In genomic region chr2:9751831-9752230, GRCh38 we compare ENCODE assay signal across 16 cellular contexts.
DNase-seq lines count a peak whose midpoint lies in the region; ATAC-seq and TF ChIP-seq lines count a peak whose summit lies in the region.
"Had no signal": no experiment of that assay in that cellular context is flagged by ENCODE, and none has a peak within 500 bp of the region (broad histone marks: within the 10 kb centered on the region; RNA-seq: fewer than 3 reads in every experiment).

No MANE protein-coding gene starts in this region.

- no peak overlapping the region for H3K14ac ChIP-seq in neuronal stem cell (ENCODE audit: low read length)

- ATAC-seq in naive thymus-derived CD4-positive, alpha-beta T cell: no peak

- H3K27me3 ChIP-seq in neuronal stem cell (ENCODE audit: control insufficient read depth in 3 of 3, insufficient read depth in 3 of 3, low read depth in 1 of 3, low read length in 3 of 3): peaks cover 0 to 53% (median 0%) of the 10 kb centered on the region in 3 experiments
- no peaks in the 10 kb centered on the region for H3K27me3 ChIP-seq in naive thymus-derived CD4-positive, alpha-beta T cell (ENCODE audit: control insufficient read depth in 2 of 2, insufficient read depth in 2 of 2, low read length in 2 of 2)

- peaks cover 10 to 24% of the 10 kb centered on the region in 2 donors for H3K4me1 ChIP-seq in neuronal stem cell (ENCODE audit: control insufficient read depth in 2 of 2, insufficient read depth in 1 of 2, low read depth in 1 of 2, low read length in 2 of 2)
- H3K4me1 ChIP-seq in naive thymus-derived CD4-positive, alpha-beta T cell (ENCODE audit: control insufficient read depth in 2 of 2, insufficient read depth in 2 of 2, low read length in 2 of 2): peaks cover 24 to 28% of the 10 kb centered on the region in 2 donors

- H2BK15ac ChIP-seq in neuronal stem cell (ENCODE audit: low read length): no peak overlapping the region

- H3K4me3 ChIP-seq in neuronal stem cell (ENCODE audit: low read length in 2 of 2): no peak overlapping the region
- no peak overlapping the region for H3K4me3 ChIP-seq in naive thymus-derived CD4-positive, alpha-beta T cell (ENCODE audit: low read length)
- H3K4me3 ChIP-seq: GM23338 had no signal

- no peak overlapping the region for H2AFZ ChIP-seq in neuronal stem cell (ENCODE audit: low read length)

- CTCF ChIA-PET in activated naive CD4-positive, alpha-beta T cell treated with anti-CD3 and anti-CD28 coated beads, Interleukin-2, amount 10 ng/mL, durations not matched to agents 7 days and 5 days (lab: Charles Lee): no interaction called here
- CTCF ChIA-PET in activated CD4-positive, alpha-beta memory T cell treated with anti-CD3 and anti-CD28 coated beads, Interleukin-2, amount 10 ng/mL, durations not matched to agents 7 days and 5 days (lab: Charles Lee): interaction anchor here (1.0 to 2.6 kb wide), 4 partner anchors 10 to 18 kb away, joined by 3 to 25 read pairs (median 7); no protein-coding TSS in a partner anchor
- CTCF ChIA-PET in naive thymus-derived CD4-positive, alpha-beta T cell (lab: Charles Lee): no interaction called here

- intact Hi-C loops in naive thymus-derived CD4-positive, alpha-beta T cell (cut with micrococcal nuclease): loop anchor here (1.0 to 5.0 kb wide), 6 partner anchors 13 to 121 kb away; partner anchors contain the start of gene YWHAQ (in 1 of the 2)

- H2BK5ac ChIP-seq in neuronal stem cell (ENCODE audit: low read length): no peak overlapping the region

- no peak overlapping the region for H2BK12ac ChIP-seq in neuronal stem cell (ENCODE audit: low read length)

- no peak overlapping the region for H4K91ac ChIP-seq in neuronal stem cell (ENCODE audit: low read depth, low read length, poor library complexity)

- H3K4me3 Mint-ChIP-seq in activated naive CD4-positive, alpha-beta T cell treated with anti-CD3 and anti-CD28 coated beads, Interleukin-2, amount 10 ng/mL, durations not matched to agents 7 days and 5 days: peak overlapping the region; percentile 7
- H3K4me3 Mint-ChIP-seq in HFFc6: no peak overlapping the region
- peak overlapping the region; percentile 95 for H3K4me3 Mint-ChIP-seq in activated CD4-positive, alpha-beta memory T cell treated with anti-CD3 and anti-CD28 coated beads, Interleukin-2, amount 10 ng/mL, durations not matched to agents 7 days and 5 days
- no peak overlapping the region for H3K4me3 Mint-ChIP-seq in naive thymus-derived CD4-positive, alpha-beta T cell
- H3K4me3 Mint-ChIP-seq: GM23338 had no signal

- no peak for DNase-seq in activated naive CD4-positive, alpha-beta T cell treated with anti-CD3 and anti-CD28 coated beads, Interleukin-2, amount 10 ng/mL, durations not matched to agents 7 days and 5 days
- DNase-seq in activated naive CD4-positive, alpha-beta T cell treated with Interleukin-2 at 50 U/mL for 16 hours: no peak
- DNase-seq in HFFc6 (no peak), neuronal stem cell (ENCODE audit: low spot score) (no peak), NCI-H1048 (lab: John Stamatoyannopoulos, UW) (no peak), NCI-H1694 (lab: John Stamatoyannopoulos, UW) (no peak)
- no peak for DNase-seq in activated CD4-positive, alpha-beta memory T cell treated with anti-CD3 and anti-CD28 coated beads, Interleukin-2, amount 10 ng/mL, durations not matched to agents 7 days and 5 days
- no peak for DNase-seq in naive thymus-derived CD4-positive, alpha-beta T cell
- DNase-seq: DMS79, KG1, NCI-H1436, NCI-H2029 treated with DMSO at 0.1 percent for 48 hours, NCI-H774, SHP77 had no signal

- H3K23ac ChIP-seq in neuronal stem cell (ENCODE audit: low read depth, low read length, poor library complexity): no peak overlapping the region

- no peak overlapping the region for H3K4me2 ChIP-seq in neuronal stem cell (ENCODE audit: insufficient read depth, low read length, poor library complexity, severe bottlenecking)
- H3K4me2 ChIP-seq: GM23338 had no signal

- H4K8ac ChIP-seq in neuronal stem cell (ENCODE audit: low read depth, low read length): no peak overlapping the region

- peak overlapping the region; percentile 95 for H3K27ac Mint-ChIP-seq in activated naive CD4-positive, alpha-beta T cell treated with anti-CD3 and anti-CD28 coated beads, Interleukin-2, amount 10 ng/mL, durations not matched to agents 7 days and 5 days
- peak overlapping the region; percentile 97 for H3K27ac Mint-ChIP-seq in HFFc6
- H3K27ac Mint-ChIP-seq in activated CD4-positive, alpha-beta memory T cell treated with anti-CD3 and anti-CD28 coated beads, Interleukin-2, amount 10 ng/mL, durations not matched to agents 7 days and 5 days: peak overlapping the region; percentile 100
- no peak overlapping the region for H3K27ac Mint-ChIP-seq in naive thymus-derived CD4-positive, alpha-beta T cell

- POLR2A ChIA-PET in activated CD4-positive, alpha-beta memory T cell treated with anti-CD3 and anti-CD28 coated beads, Interleukin-2, amount 10 ng/mL, durations not matched to agents 7 days and 5 days (lab: Charles Lee): interaction anchor here (1.0 to 5.3 kb wide), 16 partner anchors 9 to 550 kb away, joined by 3 to 76 read pairs (median 8); partner anchors contain the start of genes ADAM17, HPCAL1, TAF1B and YWHAQ
- POLR2A ChIA-PET in naive thymus-derived CD4-positive, alpha-beta T cell (lab: Charles Lee): no interaction called here

- no peaks in the 10 kb centered on the region for H3K36me3 ChIP-seq in neuronal stem cell (replicated peaks in 1 of 2; ENCODE audit: control insufficient read depth in 2 of 2, insufficient read depth in 2 of 2, low read length in 2 of 2)
- H3K36me3 ChIP-seq in naive thymus-derived CD4-positive, alpha-beta T cell (ENCODE audit: control insufficient read depth in 2 of 3, insufficient read depth in 3 of 3, low read length in 3 of 3): no peaks in the 10 kb centered on the region

- H3K9ac ChIP-seq in neuronal stem cell (ENCODE audit: low read depth, low read length, poor library complexity): no peak overlapping the region

- no peak overlapping the region for H3K27ac ChIP-seq in neuronal stem cell (replicated peaks; ENCODE audit: low read length)
- no peak overlapping the region for H3K27ac ChIP-seq in naive thymus-derived CD4-positive, alpha-beta T cell (ENCODE audit: low read depth, low read length)

- no peaks in the 10 kb centered on the region for H3K9me3 Mint-ChIP-seq in activated naive CD4-positive, alpha-beta T cell treated with anti-CD3 and anti-CD28 coated beads, Interleukin-2, amount 10 ng/mL, durations not matched to agents 7 days and 5 days
- no peaks in the 10 kb centered on the region for H3K9me3 Mint-ChIP-seq in HFFc6
- H3K9me3 Mint-ChIP-seq in activated CD4-positive, alpha-beta memory T cell treated with anti-CD3 and anti-CD28 coated beads, Interleukin-2, amount 10 ng/mL, durations not matched to agents 7 days and 5 days: no peaks in the 10 kb centered on the region
- H3K9me3 Mint-ChIP-seq in naive thymus-derived CD4-positive, alpha-beta T cell: peaks cover 0 to 6% (median 0%) of the 10 kb centered on the region in 11 donors
- H3K9me3 Mint-ChIP-seq: CD4-positive, CD25-positive, alpha-beta regulatory T cell had no signal

- no peak overlapping the region for H3K4ac ChIP-seq in neuronal stem cell (ENCODE audit: low read length)

- H2BK120ac ChIP-seq in neuronal stem cell (ENCODE audit: low read depth, low read length): no peak overlapping the region

- peak overlapping the region; percentile 35 for H3K18ac ChIP-seq in neuronal stem cell (ENCODE audit: low read length)

- H3K27me3 Mint-ChIP-seq in activated naive CD4-positive, alpha-beta T cell treated with anti-CD3 and anti-CD28 coated beads, Interleukin-2, amount 10 ng/mL, durations not matched to agents 7 days and 5 days: peaks cover 41% of the 10 kb centered on the region
- H3K27me3 Mint-ChIP-seq in HFFc6 (ENCODE audit: insufficient read depth): peaks cover 3% of the 10 kb centered on the region
- H3K27me3 Mint-ChIP-seq in activated CD4-positive, alpha-beta memory T cell treated with anti-CD3 and anti-CD28 coated beads, Interleukin-2, amount 10 ng/mL, durations not matched to agents 7 days and 5 days: peaks cover 5% of the 10 kb centered on the region
- peaks cover 14 to 23% (median 16%) of the 10 kb centered on the region in 5 donors for H3K27me3 Mint-ChIP-seq in naive thymus-derived CD4-positive, alpha-beta T cell

- H3K79me1 ChIP-seq in neuronal stem cell (ENCODE audit: low read depth, low read length): no peaks in the 10 kb centered on the region

- H3K4me1 Mint-ChIP-seq in activated naive CD4-positive, alpha-beta T cell treated with anti-CD3 and anti-CD28 coated beads, Interleukin-2, amount 10 ng/mL, durations not matched to agents 7 days and 5 days: peaks cover 64% of the 10 kb centered on the region
- H3K4me1 Mint-ChIP-seq in HFFc6 (ENCODE audit: low read depth): peaks cover 37% of the 10 kb centered on the region
- peaks cover 75% of the 10 kb centered on the region for H3K4me1 Mint-ChIP-seq in activated CD4-positive, alpha-beta memory T cell treated with anti-CD3 and anti-CD28 coated beads, Interleukin-2, amount 10 ng/mL, durations not matched to agents 7 days and 5 days
- H3K4me1 Mint-ChIP-seq in naive thymus-derived CD4-positive, alpha-beta T cell: peaks cover 17 to 54% (median 27%) of the 10 kb centered on the region in 7 donors

- no peaks in the 10 kb centered on the region for H3K36me3 Mint-ChIP-seq in activated naive CD4-positive, alpha-beta T cell treated with anti-CD3 and anti-CD28 coated beads, Interleukin-2, amount 10 ng/mL, durations not matched to agents 7 days and 5 days
- H3K36me3 Mint-ChIP-seq in HFFc6 (ENCODE audit: low read depth): no peaks in the 10 kb centered on the region
- H3K36me3 Mint-ChIP-seq in activated CD4-positive, alpha-beta memory T cell treated with anti-CD3 and anti-CD28 coated beads, Interleukin-2, amount 10 ng/mL, durations not matched to agents 7 days and 5 days (ENCODE audit: low read depth): peaks cover 9% of the 10 kb centered on the region
- peaks cover 0 to 2% (median 0%) of the 10 kb centered on the region in 5 donors for H3K36me3 Mint-ChIP-seq in naive thymus-derived CD4-positive, alpha-beta T cell
- H3K36me3 Mint-ChIP-seq: CD4-positive, CD25-positive, alpha-beta regulatory T cell had no signal

- no CpG with 5 or more reads among the region's 11 CpGs for WGBS in neuronal stem cell (ENCODE audit: extremely low coverage in 2 of 2, insufficient read length in 2 of 2, insufficient replicate concordance in 1 of 2), 2 donors

- H3K9me3 ChIP-seq in neuronal stem cell (replicated peaks in 1 of 2; ENCODE audit: control insufficient read depth in 2 of 2, insufficient read depth in 1 of 2, low read depth in 1 of 2, low read length in 2 of 2): peaks cover 0 to 5% of the 10 kb centered on the region in 2 donors
- H3K9me3 ChIP-seq in naive thymus-derived CD4-positive, alpha-beta T cell (ENCODE audit: control insufficient read depth in 2 of 3, low read length in 3 of 3): no peaks in the 10 kb centered on the region

- no peak for TF ChIP-seq CTCF in HFFc6 (IDR thresholded peaks at IDR 0.05)

- no peak overlapping the region for H2AK5ac ChIP-seq in neuronal stem cell (ENCODE audit: low read depth, low read length)

Comparison
In these comparisons a context has a peak if more than half of its experiments do, and no peak if none do; other contexts are left out.
1. H3K27ac Mint-ChIP-seq: peak in activated naive CD4-positive, alpha-beta T cell treated with anti-CD3 and anti-CD28 coated beads, Interleukin-2, amount 10 ng/mL, durations not matched to agents 7 days and 5 days (single experiment), HFFc6 (single experiment) and activated CD4-positive, alpha-beta memory T cell treated with anti-CD3 and anti-CD28 coated beads, Interleukin-2, amount 10 ng/mL, durations not matched to agents 7 days and 5 days (single experiment); none in naive thymus-derived CD4-positive, alpha-beta T cell (0 of 9).
2. H3K4me3 Mint-ChIP-seq: peak in activated naive CD4-positive, alpha-beta T cell treated with anti-CD3 and anti-CD28 coated beads, Interleukin-2, amount 10 ng/mL, durations not matched to agents 7 days and 5 days (single experiment) and activated CD4-positive, alpha-beta memory T cell treated with anti-CD3 and anti-CD28 coated beads, Interleukin-2, amount 10 ng/mL, durations not matched to agents 7 days and 5 days (single experiment); none in HFFc6 (single experiment) and naive thymus-derived CD4-positive, alpha-beta T cell (0 of 10).